8 cellular contexts compared by ENCODE assay signal in the genomic region with DNA sequence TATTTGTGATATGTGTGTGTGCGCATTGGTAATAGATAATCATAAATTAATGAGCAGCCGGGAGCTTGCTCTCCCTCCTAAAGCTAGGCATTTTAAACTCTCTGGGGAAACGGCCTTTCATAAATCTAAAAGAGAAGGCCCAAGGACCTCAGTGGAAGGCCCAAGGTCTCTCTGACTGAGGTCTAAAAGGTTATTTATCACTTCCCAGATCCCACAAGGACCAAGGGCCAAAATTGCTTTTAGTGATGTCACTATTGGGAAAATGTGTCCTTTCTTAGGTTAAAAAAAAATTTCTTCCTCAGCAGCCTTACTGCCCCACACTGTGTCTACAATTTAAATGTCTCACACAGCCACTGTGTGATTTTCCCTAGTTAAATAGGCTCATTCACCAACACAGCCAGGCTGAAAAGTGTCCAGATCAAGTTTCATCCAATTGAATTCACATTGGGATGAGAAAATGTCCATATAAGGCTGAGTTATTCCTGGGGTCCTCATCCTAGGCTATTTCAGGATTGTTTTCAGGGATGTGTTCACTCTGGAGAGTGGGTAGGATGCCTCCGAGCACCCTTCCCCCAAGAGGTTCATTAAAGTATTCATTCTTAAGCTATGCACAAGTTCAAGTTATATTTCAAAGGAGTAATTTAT. TPM values are rescaled to one million over a fixed set of nuclear protein-coding genes. Genes with fewer than 3 reads are reported as not detected.
DNase-seq lines count a peak whose midpoint lies in the region; ATAC-seq and TF ChIP-seq lines count a peak whose summit lies in the region.

No MANE protein-coding gene starts in this region.

- 61% methylated on average over 4 of the region's 4 CpGs for WGBS in smooth muscle cell (ENCODE audit: low lambda C conversion rate)

- DNase-seq in HS-27A (ENCODE audit: low read depth) (peak; percentile 73), adipocyte (ENCODE audit: low read depth) (peak; percentile 56), iris pigment epithelial cell (ENCODE audit: low read depth) (peak; percentile 39), smooth muscle cell (lab: John Stamatoyannopoulos, UW; ENCODE audit: unreplicated experiment) (no peak), T-helper 17 cell (no peak), D341Med (ENCODE audit: low spot score) (no peak), CD1c-positive myeloid dendritic cell (ENCODE audit: extremely low spot score) (no peak), KG1 (lab: John Stamatoyannopoulos, UW) (no peak)

- no peaks in the 10 kb centered on the region for H3K9me3 ChIP-seq in adipocyte (ENCODE audit: control insufficient read depth, low read length)
- no peaks in the 10 kb centered on the region for H3K9me3 ChIP-seq in smooth muscle cell (replicated peaks; ENCODE audit: low read depth)
- H3K9me3 ChIP-seq in T-helper 17 cell (ENCODE audit: control insufficient read depth, low read length, poor library complexity, severe bottlenecking): peaks cover 3% of the 10 kb centered on the region

- peak overlapping the region; percentile 13 for H3K9ac ChIP-seq in adipocyte (ENCODE audit: low read length)
- peak overlapping the region; percentile 82 for H3K9ac ChIP-seq in smooth muscle cell (ENCODE audit: low read depth)

- H3K36me3 ChIP-seq in adipocyte (ENCODE audit: control insufficient read depth, insufficient read depth, low read length, severe bottlenecking): no peaks in the 10 kb centered on the region
- no peaks in the 10 kb centered on the region for H3K36me3 ChIP-seq in smooth muscle cell (ENCODE audit: low read depth)

- H3K4me1 Mint-ChIP-seq in T-helper 17 cell: peaks cover 2% of the 10 kb centered on the region

- no peak overlapping the region for H3K4me3 ChIP-seq in adipocyte (ENCODE audit: low read length)
- H3K4me3 ChIP-seq in smooth muscle cell: no peak overlapping the region

- H2AFZ ChIP-seq in smooth muscle cell (ENCODE audit: low read depth): peak overlapping the region; percentile 48

- peak overlapping the region; percentile 79 for H3K4me2 ChIP-seq in smooth muscle cell

- H3K4me1 ChIP-seq in adipocyte (ENCODE audit: control insufficient read depth, insufficient read depth, low read length): peaks cover 43% of the 10 kb centered on the region
- H3K4me1 ChIP-seq in smooth muscle cell (ENCODE audit: low read depth): peaks cover 39% of the 10 kb centered on the region

- H3K27ac ChIP-seq in smooth muscle cell (ENCODE audit: low read depth): peak overlapping the region; percentile 98

- ATAC-seq in T-helper 17 cell: no peak

- H3K27ac Mint-ChIP-seq in T-helper 17 cell: no peak overlapping the region

- peaks cover 2% of the 10 kb centered on the region for H3K36me3 Mint-ChIP-seq in T-helper 17 cell (ENCODE audit: low read depth)

- no peak overlapping the region for H3K4me3 Mint-ChIP-seq in T-helper 17 cell

- H3K79me2 ChIP-seq in smooth muscle cell (ENCODE audit: low read depth): no peaks in the 10 kb centered on the region

- H3F3A ChIP-seq in smooth muscle cell (ENCODE audit: low read depth): peaks cover 33% of the 10 kb centered on the region

- H3K27me3 ChIP-seq in adipocyte (replicated peaks; ENCODE audit: control insufficient read depth, insufficient read depth, low read length): no peaks in the 10 kb centered on the region
- H3K27me3 ChIP-seq in smooth muscle cell (ENCODE audit: low read depth): no peaks in the 10 kb centered on the region

- no peaks in the 10 kb centered on the region for H4K20me1 ChIP-seq in smooth muscle cell (ENCODE audit: low read depth)

- no peak for TF ChIP-seq CTCF in smooth muscle cell (IDR thresholded peaks at IDR 0.05; ENCODE audit: borderline replicate concordance, insufficient read depth, poor library complexity, severe bottlenecking)

- H3K27me3 Mint-ChIP-seq in T-helper 17 cell: peaks cover 11% of the 10 kb centered on the region

RNA-seq across cellular contexts. Expression of a gene that starts 46.1 kb away (rescaled TPM):
- total RNA-seq in smooth muscle cell (3.3 and 10.0 TPM in 2 replicates), T-helper 17 cell (1 to 10 TPM in 1 of 2 donors, under 1 TPM in 1; 0.68 to 2.1 TPM)
- 3.2 and 4.4 TPM in 2 replicates for polyA plus RNA-seq in smooth muscle cell

Comparison
In these comparisons a context has a peak if more than half of its experiments do, and no peak if none do; other contexts are left out.
1. DNase-seq: peak in HS-27A (single experiment), adipocyte (single experiment) and iris pigment epithelial cell (single experiment); none in smooth muscle cell (single experiment), T-helper 17 cell (0 of 3), D341Med (single experiment), CD1c-positive myeloid dendritic cell (single experiment) and KG1 (single experiment).